In genomic region chr5:176446884-176447537, GRCh38 we compare ENCODE assay signal across 8 cellular contexts. TPM values are rescaled to one million over a fixed set of nuclear protein-coding genes. Genes with fewer than 3 reads are reported as not detected.
DNase-seq lines count a peak whose midpoint lies in the region; ATAC-seq, FAIRE-seq and TF ChIP-seq lines count a peak whose summit lies in the region.

No MANE protein-coding gene starts in this region.

- H3K4me1 ChIP-seq in OCI-LY7 (ENCODE audit: insufficient read depth, low read length, poor library complexity, severe bottlenecking) = peaks cover 20% of the 10 kb centered on the region
- H3K4me1 ChIP-seq in right lobe of liver = peaks cover 0 to 14% (median 9%) of the 10 kb centered on the region in 4 donors
- peaks cover 0 to 36% (median 19%) of the 10 kb centered on the region in 4 donors for H3K4me1 ChIP-seq in tibial artery

- H3K9me3 ChIP-seq in OCI-LY7 (ENCODE audit: low read length) = no peaks in the 10 kb centered on the region
- no peaks in the 10 kb centered on the region for H3K9me3 ChIP-seq in right lobe of liver
- no peaks in the 10 kb centered on the region for H3K9me3 ChIP-seq in tibial artery

- WGBS in right lobe of liver (ENCODE audit: insufficient coverage, low coverage, low lambda C conversion rate, missing lambda C conversion rate) = 28% methylated on average over 20 of the region's 24 CpGs

- intact Hi-C loops in OCI-LY7 (cut with micrococcal nuclease; ENCODE audit: unreplicated experiment) = loop anchor here (10.0 kb wide), 1 partner anchor 548 kb away; no protein-coding TSS in a partner anchor
- intact Hi-C loops in right lobe of liver (cut with DNase I) = loop anchor here in 1 of 2 donors (10.0 kb wide), 1 partner anchor 88 kb away; the partner anchor contains the start of gene RNF44
- intact Hi-C loops in tibial artery (cut with DNase I; ENCODE audit: low total_unique reads) = loop anchor here (5.0 kb wide), 1 partner anchor 90 kb away; the partner anchor contains the start of gene RNF44

- H2AFZ ChIP-seq in OCI-LY7 (ENCODE audit: low read length) = peak overlapping the region; percentile 78; the same call in 1 of the 2 replicates

- no peak for TF ChIP-seq POLR2A in right lobe of liver (IDR thresholded peaks at IDR 0.05)

- POLR2A ChIA-PET in OCI-LY7 (lab: Charles Lee) = interaction anchor here (0.6 to 1.7 kb wide), 4 partner anchors 19 to 96 kb away, joined by 3 to 5 read pairs (median 3); no protein-coding TSS in a partner anchor

- BruUV-seq in OCI-LY7 (replicated peaks; lab: Mats Ljungman, UMichigan) = no TSS peak

- no peak for FAIRE-seq in bronchial epithelial cell (lab: Jason Lieb, UNC)

- H3K27ac ChIP-seq in OCI-LY7 (ENCODE audit: low read depth, low read length, poor library complexity, severe bottlenecking) (no peak overlapping the region), right lobe of liver (peak overlapping the region; percentile 91 to 96 (median 91)), tibial artery (peak overlapping the region; percentile 94 to 95)

- H3K79me2 ChIP-seq in OCI-LY7 (ENCODE audit: insufficient read depth, low read depth, low read length) = peaks cover 34% of the 10 kb centered on the region

- H3K4me3 ChIP-seq in OCI-LY7 (ENCODE audit: low read depth, low read length, poor library complexity, severe bottlenecking) (peak overlapping the region; percentile 93), bronchial epithelial cell (ENCODE audit: low read depth, low read length) (peak overlapping the region; percentile 92), right lobe of liver (peak overlapping the region; percentile 62 to 81 (median 72)), tibial artery (peak overlapping the region; percentile 69 to 89)

- CTCF ChIA-PET in OCI-LY7 (lab: Charles Lee; ENCODE audit: unreplicated experiment) = interaction anchor here (0.8 to 1.1 kb wide), 3 partner anchors 82 to 95 kb away, joined by 4 to 6 read pairs (median 5); no protein-coding TSS in a partner anchor

- peak overlapping the region; percentile 90 for H3K4me2 ChIP-seq in OCI-LY7 (ENCODE audit: low read length)

- no peaks in the 10 kb centered on the region for H3K9me2 ChIP-seq in OCI-LY7 (ENCODE audit: insufficient read depth, low read length)

- ATAC-seq in right lobe of liver = peak in 3 of 4 donors; percentile 1 to 5 (median 4)
- no peak for ATAC-seq in GM18502 (IDR thresholded peaks at IDR 0.05; ENCODE audit: poor library complexity, unreplicated experiment)

- H4K20me1 ChIP-seq in OCI-LY7 (ENCODE audit: insufficient read depth, low read length) = no peaks in the 10 kb centered on the region

- DNase-seq in GM20000 (ENCODE audit: low spot score) (peak; percentile 25), OCI-LY7 (ENCODE audit: low spot score) (no peak), bronchial epithelial cell (ENCODE audit: low read depth) (no peak), right lobe of liver (peak in 1 of 3 donors; percentile 28), tibial artery (peak; percentile 26 to 65), NCI-H2081 treated with DMSO at 0.1 percent for 48 hours (lab: John Stamatoyannopoulos, UW) (no peak), HCEC 1CT (no peak)

- TF ChIP-seq CTCF in GM20000 (IDR thresholded peaks at IDR 0.05; ENCODE audit: extremely low read depth, missing control alignments) (no peak), OCI-LY7 (conservative IDR thresholded peaks at IDR 0.05; ENCODE audit: low read length) (no peak), bronchial epithelial cell (IDR thresholded peaks at IDR 0.05; ENCODE audit: insufficient read depth, low read length, severe bottlenecking) (no peak), right lobe of liver (IDR thresholded peaks at IDR 0.05) (no peak), tibial artery (IDR thresholded peaks at IDR 0.05) (no peak)

- H3K27me3 ChIP-seq in bronchial epithelial cell (ENCODE audit: control insufficient read depth, insufficient read depth, low read length) (no peaks in the 10 kb centered on the region), right lobe of liver (no peaks in the 10 kb centered on the region), tibial artery (no peaks in the 10 kb centered on the region)

- H3K36me3 ChIP-seq in OCI-LY7 (ENCODE audit: insufficient read depth, low read length) (peaks cover 10% of the 10 kb centered on the region; the same call in 1 of the 2 replicates), bronchial epithelial cell (ENCODE audit: control insufficient read depth, insufficient read depth, low read length) (no peaks in the 10 kb centered on the region), right lobe of liver (no peaks in the 10 kb centered on the region), tibial artery (no peaks in the 10 kb centered on the region)

RNA-seq across cellular contexts. Expression of gene FAF2, which starts 1.2 kb away (rescaled TPM):
- 27.9 and 36.9 TPM in 2 replicates for total RNA-seq in OCI-LY7 (2014; rRNA removed; shearing (Covaris generic))
- 46.4 and 49.7 TPM in 2 replicates for total RNA-seq in OCI-LY7 (2022)
- total RNA-seq in bronchial epithelial cell = 34.8 and 46.9 TPM in 2 replicates
- total RNA-seq in right lobe of liver = 10 to 100 TPM; 17.5 to 23.3 (median 19.8) TPM

RNA-seq across cellular contexts. Expression of gene CLTB, which starts 30.7 kb away (rescaled TPM):
- total RNA-seq in OCI-LY7 (2014; rRNA removed; shearing (Covaris generic)) = 53.4 and 69.2 TPM in 2 replicates
- 44.5 and 53.0 TPM in 2 replicates for total RNA-seq in OCI-LY7 (2022)
- total RNA-seq in bronchial epithelial cell = 241 and 381 TPM in 2 replicates
- total RNA-seq in right lobe of liver = 10 to 100 TPM; 28.6 to 73.0 (median 31.3) TPM

RNA-seq across cellular contexts. Expression of gene HIGD2A, which starts 58.5 kb away (rescaled TPM):
- total RNA-seq in OCI-LY7 (2014; rRNA removed; shearing (Covaris generic)) = 140 and 223 TPM in 2 replicates
- 145 and 155 TPM in 2 replicates for total RNA-seq in OCI-LY7 (2022)
- 20.8 and 22.7 TPM in 2 replicates for total RNA-seq in bronchial epithelial cell
- total RNA-seq in right lobe of liver = 100 to 1,000 TPM in 2 of 6 experiments, 10 to 100 TPM in 4; 39.0 to 107 (median 56.5) TPM

RNA-seq across cellular contexts. Expression of gene NOP16, which starts 58.6 kb away (rescaled TPM):
- total RNA-seq in OCI-LY7 (2014; rRNA removed; shearing (Covaris generic)) = 83.8 and 91.5 TPM in 2 replicates
- total RNA-seq in OCI-LY7 (2022) = 63.8 and 86.4 TPM in 2 replicates
- total RNA-seq in bronchial epithelial cell = 29.3 and 36.1 TPM in 2 replicates
- 10 to 100 TPM; 12.8 to 19.6 (median 17.2) TPM for total RNA-seq in right lobe of liver

Comparison
In these comparisons a context has a peak if more than half of its experiments do, and no peak if none do; other contexts are left out.
1. DNase-seq: peak in GM20000 (single experiment) and tibial artery (2 of 2); none in OCI-LY7 (single experiment), bronchial epithelial cell (single experiment), NCI-H2081 treated with DMSO at 0.1 percent for 48 hours (single experiment) and HCEC 1CT (single experiment).
2. Peak in every context shown above with its lines, with median percentiles within 50 percentile points of each other: H3K4me3 ChIP-seq.